In the genomic region with DNA sequence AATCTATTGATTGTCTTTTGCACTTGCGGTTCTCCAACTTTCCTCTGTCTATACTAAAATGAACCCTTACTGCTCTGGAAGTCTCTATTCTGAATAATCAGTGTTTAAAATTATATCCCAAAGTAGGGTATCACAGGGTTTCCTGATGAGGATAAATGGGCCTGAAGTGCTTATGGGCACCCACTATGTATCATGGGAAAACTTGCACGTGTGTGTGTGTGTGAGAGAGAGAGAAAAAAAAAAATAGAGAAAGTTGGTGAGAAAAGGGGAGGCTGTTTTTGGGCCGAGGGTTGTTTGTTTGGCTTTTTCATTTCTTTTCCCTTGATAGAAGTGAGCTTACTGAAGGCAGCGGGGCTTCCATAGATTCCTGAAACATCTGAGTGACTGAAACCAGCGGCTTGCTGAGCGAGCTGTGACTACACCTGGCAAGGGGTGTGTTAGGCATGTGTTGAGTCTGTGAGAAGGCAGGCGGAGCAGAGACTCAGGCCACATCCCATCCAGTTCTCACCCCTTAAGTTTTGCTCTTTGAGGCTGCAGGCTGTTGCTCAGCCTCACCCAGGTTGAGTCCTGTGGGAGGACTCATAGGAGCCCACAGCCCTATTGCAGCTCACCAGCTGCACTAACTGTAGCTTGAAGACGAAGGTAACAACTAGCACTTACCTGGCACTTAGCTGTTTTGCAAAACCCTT, we compare ENCODE assay signal across 21 cellular contexts. TPM values are rescaled to one million over a fixed set of nuclear protein-coding genes. Genes with fewer than 3 reads are reported as not detected.
DNase-seq lines count a peak whose midpoint lies in the region; ATAC-seq and TF ChIP-seq lines count a peak whose summit lies in the region.
"Had no signal": no experiment of that assay in that cellular context is flagged by ENCODE, and none has a peak within 500 bp of the region (broad histone marks: within the 10 kb centered on the region; RNA-seq: fewer than 3 reads in every experiment).

No MANE protein-coding gene starts in this region.

- BruUV-seq in MCF 10A (replicated peaks; lab: Mats Ljungman, UMichigan): no TSS peak

- no peak for TF ChIP-seq CTCF in MCF 10A (IDR thresholded peaks at IDR 0.05; ENCODE audit: unreplicated experiment)
- no peak for TF ChIP-seq CTCF in breast epithelium (IDR thresholded peaks at IDR 0.05)
- TF ChIP-seq CTCF in body of pancreas (IDR thresholded peaks at IDR 0.05): no peak

- CTCF ChIA-PET in MCF 10A (lab: Yijun Ruan, JAX): interaction anchor here (0.6 to 2.3 kb wide), 7 partner anchors 9 to 216 kb away, joined by 3 to 17 read pairs (median 4); partner anchors contain the start of gene PPFIBP1

- no peaks in the 10 kb centered on the region for H3K27me3 ChIP-seq in breast epithelium
- no peaks in the 10 kb centered on the region for H3K27me3 ChIP-seq in body of pancreas
- H3K27me3 ChIP-seq in aorta (ENCODE audit: control insufficient read depth in 1 of 2, insufficient read depth in 2 of 2, low read length in 1 of 2): no peaks in the 10 kb centered on the region

- H3K4me1 ChIP-seq in breast epithelium (no peaks in the 10 kb centered on the region), body of pancreas (peaks cover 54% of the 10 kb centered on the region), aorta (ENCODE audit: control insufficient read depth in 1 of 2, insufficient read depth in 2 of 2, low read length in 2 of 2) (peaks cover 11 to 34% of the 10 kb centered on the region in 2 donors)

- H3K9me3 ChIP-seq in breast epithelium: no peaks in the 10 kb centered on the region
- no peaks in the 10 kb centered on the region for H3K9me3 ChIP-seq in body of pancreas
- no peaks in the 10 kb centered on the region for H3K9me3 ChIP-seq in aorta (ENCODE audit: control insufficient read depth, low read length)
- H3K9me3 ChIP-seq: thoracic aorta had no signal

- no peaks in the 10 kb centered on the region for H3K27me3 Mint-ChIP-seq in MCF 10A (ENCODE audit: insufficient read depth, unreplicated experiment)
- H3K27me3 Mint-ChIP-seq: activated naive CD4-positive, alpha-beta T cell treated with anti-CD3 and anti-CD28 coated beads, Interleukin-2, amount 10 ng/mL, durations not matched to agents 7 days and 5 days had no signal

- H3K4me3 Mint-ChIP-seq in MCF 10A (ENCODE audit: unreplicated experiment): peak overlapping the region; percentile 56
- H3K4me3 Mint-ChIP-seq: activated B cell treated with CpG ODN at 0.5 μM for 24 hours; activated naive CD4-positive, alpha-beta T cell treated with anti-CD3 and anti-CD28 coated beads, Interleukin-2, amount 10 ng/mL, durations not matched to agents 7 days and 5 days; CD8-positive, alpha-beta T cell; T-cell had no signal

- POLR2A ChIA-PET in MCF 10A (lab: Yijun Ruan, JAX): interaction anchor here (0.5 to 9.3 kb wide), 14 partner anchors 9 to 206 kb away, joined by 3 to 129 read pairs (median 6); partner anchors contain the start of gene PPFIBP1

- 34 to 47% methylated on average over 8 of the region's 8 CpGs for WGBS in body of pancreas, 2 donors
- 49 to 56% methylated on average over 8 of the region's 8 CpGs for WGBS in aorta, 2 donors

- intact Hi-C loops in MCF 10A (cut with micrococcal nuclease) (loop anchor here (1.0 to 5.0 kb wide), 2 partner anchors 16 to 51 kb away; no protein-coding TSS in a partner anchor), breast epithelium (cut with DNase I; ENCODE audit: low total_unique reads) (no loop called here), body of pancreas (cut with DNase I) (no loop called here), aorta (cut with DNase I) (no loop called here)

- H3K4me3 ChIP-seq in breast epithelium (no peak overlapping the region), body of pancreas (no peak overlapping the region), aorta (ENCODE audit: low read length in 2 of 2) (no peak overlapping the region)
- H3K4me3 ChIP-seq: thoracic aorta had no signal

- TF ChIP-seq POLR2A in breast epithelium (IDR thresholded peaks at IDR 0.05) (no peak), body of pancreas (IDR thresholded peaks at IDR 0.05) (no peak)

- H3K36me3 Mint-ChIP-seq in MCF 10A (ENCODE audit: insufficient read depth, unreplicated experiment): no peaks in the 10 kb centered on the region
- H3K36me3 Mint-ChIP-seq: CD8-positive, alpha-beta T cell had no signal

- peak; percentile 72 for ATAC-seq in body of pancreas
- ATAC-seq in aorta (ENCODE audit: low FRiP score): no peak
- no peak for ATAC-seq in GM18868 (IDR thresholded peaks at IDR 0.05; ENCODE audit: unreplicated experiment)
- ATAC-seq: CD8-positive, alpha-beta T cell; left colon; T-cell had no signal

- peaks cover 40% of the 10 kb centered on the region for H3K4me1 Mint-ChIP-seq in MCF 10A (ENCODE audit: insufficient read depth, unreplicated experiment)

- peak overlapping the region; percentile 99 for H3K27ac Mint-ChIP-seq in MCF 10A (ENCODE audit: low read depth, unreplicated experiment)
- H3K27ac Mint-ChIP-seq: activated B cell treated with CpG ODN at 0.5 μM for 24 hours; activated naive CD4-positive, alpha-beta T cell treated with anti-CD3 and anti-CD28 coated beads, Interleukin-2, amount 10 ng/mL, durations not matched to agents 7 days and 5 days; CD8-positive, alpha-beta T cell; T-cell had no signal

- H3K36me3 ChIP-seq in breast epithelium (no peaks in the 10 kb centered on the region), body of pancreas (replicated peaks in 1 of 2; ENCODE audit: insufficient read depth in 1 of 2, low read depth in 2 of 2) (no peaks in the 10 kb centered on the region), aorta (ENCODE audit: control insufficient read depth in 1 of 2, insufficient read depth in 2 of 2, low read length in 1 of 2) (no peaks in the 10 kb centered on the region)
- H3K36me3 ChIP-seq: thoracic aorta had no signal

- no peaks in the 10 kb centered on the region for H3K9me3 Mint-ChIP-seq in MCF 10A (ENCODE audit: unreplicated experiment)
- H3K9me3 Mint-ChIP-seq: activated B cell treated with CpG ODN at 0.5 μM for 24 hours; CD8-positive, alpha-beta T cell; T-cell had no signal

- DNase-seq in MCF 10A (ENCODE audit: unreplicated experiment): peak; percentile 48
- no peak for DNase-seq in breast epithelium (ENCODE audit: low spot score in 2 of 2)
- DNase-seq in body of pancreas: peak in 3 of 4 donors; percentile 23 to 48 (median 25)
- peak; percentile 48 for DNase-seq in iPS-NIHi7 (ENCODE audit: extremely low spot score)
- no peak for DNase-seq in aorta
- DNase-seq in amygdala (lab: John Stamatoyannopoulos, UW): no peak
- no peak for DNase-seq in DMS153 (lab: John Stamatoyannopoulos, UW)
- DNase-seq: activated B cell treated with CpG ODN at 0.5 μM for 24 hours; activated CD8-positive, alpha-beta memory T cell treated with anti-CD3 and anti-CD28 coated beads, Interleukin-2, amount 50 U/mL, for 4 hours; activated naive CD4-positive, alpha-beta T cell treated with anti-CD3 and anti-CD28 coated beads, Interleukin-2, amount 10 ng/mL, durations not matched to agents 7 days and 5 days; caudate nucleus; CD8-positive, alpha-beta T cell; GF-D8; Karpas-422; left colon; NCI-H1436; stimulated activated CD4-positive, alpha-beta T cell treated with anti-CD3 and anti-CD28 coated beads, Interleukin-1b, Interleukin-23, amount 100 ng/mL, for 48 hours; T-cell had no signal

- no peak overlapping the region for H3K27ac ChIP-seq in breast epithelium
- H3K27ac ChIP-seq in body of pancreas: peak overlapping the region in 2 of 4 donors; percentile 22 to 33
- peak overlapping the region; percentile 24 to 55 for H3K27ac ChIP-seq in aorta (ENCODE audit: low read depth in 1 of 2, low read length in 2 of 2)
- H3K27ac ChIP-seq: 22Rv1 had no signal

RNA-seq across cellular contexts. Expression of gene PPFIBP1, which starts 17.2 kb away (rescaled TPM):
- total RNA-seq in MCF 10A (2022) (82.6 and 87.7 TPM in 2 replicates), breast epithelium (10 to 100 TPM; 34.4 to 86.5 (median 84.0) TPM), body of pancreas (10 to 100 TPM; 63.9 to 67.5 TPM), aorta (100 to 1,000 TPM; 175 to 247 TPM)
- polyA plus RNA-seq in aorta: 10 to 100 TPM; 29.7 to 41.8 TPM

Comparison
In these comparisons a context has a peak if more than half of its experiments do, and no peak if none do; other contexts are left out.
1. DNase-seq: peak in MCF 10A (single experiment), body of pancreas (3 of 4) and iPS-NIHi7 (single experiment); none in breast epithelium (0 of 2), aorta (0 of 2), amygdala (0 of 56) and DMS153 (single experiment).
2. H3K27ac ChIP-seq: peak in aorta (2 of 2); none in breast epithelium (0 of 2).